Comparison of ENCODE assay signal across 1 cellular context in genomic region chr15:85781099-85781498, GRCh38.
TF ChIP-seq lines count a peak whose summit lies in the region.

No MANE protein-coding gene starts in this region.

TF ChIP-seq in HepG2, 621 proteins besides CTCF, POLR2A, EP300 and RAD21 (continued from another document and continues in another):
- TF ChIP-seq ATF2 (CRISPR knock-in tag; IDR thresholded peaks at IDR 0.05): 0 out of 2 replicates have a peak, but pooled peaks have one; percentile 45
- no peak for TF ChIP-seq ZNF121 (CRISPR knock-in tag; IDR thresholded peaks at IDR 0.05)
- TF ChIP-seq RBAK (CRISPR knock-in tag; IDR thresholded peaks at IDR 0.05): no peak
- TF ChIP-seq HMG20A (CRISPR knock-in tag; IDR thresholded peaks at IDR 0.05; ENCODE audit: borderline replicate concordance): peak; percentile 67; the same call in 1 of the 2 replicates
- TF ChIP-seq ZNF713 (CRISPR knock-in tag; IDR thresholded peaks at IDR 0.05): no peak
- no peak for TF ChIP-seq ZNF180 (CRISPR knock-in tag; IDR thresholded peaks at IDR 0.05; ENCODE audit: borderline replicate concordance, low read depth)
- no peak for TF ChIP-seq SATB2 (CRISPR knock-in tag; IDR thresholded peaks at IDR 0.05)
- TF ChIP-seq ZNF24 (IDR thresholded peaks at IDR 0.05): no peak
- no peak for TF ChIP-seq EED (CRISPR knock-in tag; IDR thresholded peaks at IDR 0.05)
- 0 out of 2 replicates have a peak, but pooled peaks have one; percentile 77 for TF ChIP-seq HBP1 (CRISPR knock-in tag; IDR thresholded peaks at IDR 0.05; ENCODE audit: low read depth)
- peak; percentile 67; the same call in 1 of the 2 replicates for TF ChIP-seq ZNF292 (CRISPR knock-in tag; IDR thresholded peaks at IDR 0.05; ENCODE audit: borderline replicate concordance, low read depth)
- no peak for TF ChIP-seq NPAS2 (CRISPR knock-in tag; IDR thresholded peaks at IDR 0.05; ENCODE audit: borderline replicate concordance)
- TF ChIP-seq NFIB (CRISPR knock-in tag; IDR thresholded peaks at IDR 0.05; ENCODE audit: borderline replicate concordance): no peak
- TF ChIP-seq BRCA1 (CRISPR knock-in tag; IDR thresholded peaks at IDR 0.05): no peak
- peak; percentile 47; the same call in 1 of the 2 replicates for TF ChIP-seq CEBPG (CRISPR knock-in tag; IDR thresholded peaks at IDR 0.05)
- TF ChIP-seq ZNF704 (CRISPR knock-in tag; IDR thresholded peaks at IDR 0.05; ENCODE audit: borderline replicate concordance): no peak
- TF ChIP-seq PRDM10 (CRISPR knock-in tag; IDR thresholded peaks at IDR 0.05; ENCODE audit: low read depth): 0 out of 2 replicates have a peak, but pooled peaks have one; percentile 39
- no peak for TF ChIP-seq ZIK1 (CRISPR knock-in tag; IDR thresholded peaks at IDR 0.05; ENCODE audit: borderline replicate concordance, low read depth)
- TF ChIP-seq TFAP4 (IDR thresholded peaks at IDR 0.05; ENCODE audit: borderline replicate concordance, low read depth): peak; percentile 85; the same call in 1 of the 2 replicates
- no peak for TF ChIP-seq RNF2 (conservative IDR thresholded peaks at IDR 0.05; ENCODE audit: low read depth)
- TF ChIP-seq REST (IDR thresholded peaks at IDR 0.05; ENCODE audit: borderline replicate concordance in 1 of 2, low read depth in 1 of 2, low read length in 2 of 2): no peak
- TF ChIP-seq AFF4 (CRISPR knock-in tag; IDR thresholded peaks at IDR 0.05): no peak
- no peak for TF ChIP-seq ELK4 (CRISPR knock-in tag; IDR thresholded peaks at IDR 0.05; ENCODE audit: borderline replicate concordance)
- TF ChIP-seq CERS6 (CRISPR knock-in tag; IDR thresholded peaks at IDR 0.05): no peak
- TF ChIP-seq TAF15 (IDR thresholded peaks at IDR 0.05; ENCODE audit: low read depth, low read length, poor library complexity, severe bottlenecking): no peak
- no peak for TF ChIP-seq MYPOP (CRISPR knock-in tag; IDR thresholded peaks at IDR 0.05)
- TF ChIP-seq NFYC (CRISPR knock-in tag; IDR thresholded peaks at IDR 0.05): no peak
- TF ChIP-seq SKIL (CRISPR knock-in tag; IDR thresholded peaks at IDR 0.05; ENCODE audit: borderline replicate concordance): 0 out of 2 replicates have a peak, but pooled peaks have one; percentile 35
- TF ChIP-seq EZH2 (conservative IDR thresholded peaks at IDR 0.05; ENCODE audit: low read depth, low read length): no peak
- TF ChIP-seq NR2F6 (IDR thresholded peaks at IDR 0.05): peak; percentile 48
- TF ChIP-seq NR2F6 (CRISPR knock-in tag; IDR thresholded peaks at IDR 0.05): peak; percentile 59; the same call in 1 of the 2 replicates
- TF ChIP-seq ZFY (CRISPR knock-in tag; IDR thresholded peaks at IDR 0.05): no peak; the same call in 1 of the 2 replicates
- no peak for TF ChIP-seq TSC22D2 (CRISPR knock-in tag; IDR thresholded peaks at IDR 0.05; ENCODE audit: borderline replicate concordance)
- TF ChIP-seq HOXA3 (CRISPR knock-in tag; IDR thresholded peaks at IDR 0.05): peak; percentile 76
- no peak for TF ChIP-seq SIX4 (CRISPR knock-in tag; IDR thresholded peaks at IDR 0.05)
